ENCODE assay signal across 13 cellular contexts in genomic region chr11:70230840-70231710, GRCh38.
"Had no signal": no experiment of that assay in that cellular context is flagged by ENCODE, and none has a peak within 500 bp of the region (broad histone marks: within the 10 kb centered on the region; RNA-seq: fewer than 3 reads in every experiment).

No MANE protein-coding gene starts in this region.

- H3K27me3 ChIP-seq: brain microvascular endothelial cell, esophagus muscularis mucosa, left lung, stomach, vagina had no signal

- DNase-seq: activated CD4-positive, alpha-beta T cell treated with anti-CD3 and anti-CD28 coated beads, Interleukin-2, amount 10 ng/mL, durations not matched to agents 7 days and 5 days; activated CD4-positive, CD25-positive, alpha-beta regulatory T cell; amniotic stem cell; brain microvascular endothelial cell; left lung; nephron progenitor cell; stimulated activated CD4-positive, alpha-beta T cell treated with anti-CD3 and anti-CD28 coated beads, Interleukin-15, amount 100 ng/mL, for 24 hours; stimulated activated CD4-positive, alpha-beta T cell treated with anti-CD3 and anti-CD28 coated beads, Interleukin-4, amount 100 ng/mL, for 4 hours; stomach; T-helper 17 cell had no signal

- H3K4me3 Mint-ChIP-seq: activated CD4-positive, alpha-beta T cell treated with anti-CD3 and anti-CD28 coated beads, Interleukin-2, amount 10 ng/mL, durations not matched to agents 7 days and 5 days; activated naive CD4-positive, alpha-beta T cell treated with anti-CD3 and anti-CD28 coated beads, Interleukin-2, amount 50 U/mL, for 24 hours; nephron progenitor cell; T-helper 17 cell had no signal

- H3K27me3 Mint-ChIP-seq: activated CD4-positive, alpha-beta T cell treated with anti-CD3 and anti-CD28 coated beads, Interleukin-2, amount 10 ng/mL, durations not matched to agents 7 days and 5 days; activated naive CD4-positive, alpha-beta T cell treated with anti-CD3 and anti-CD28 coated beads, Interleukin-2, amount 50 U/mL, for 24 hours had no signal

- H3K27ac Mint-ChIP-seq: activated CD4-positive, alpha-beta T cell treated with anti-CD3 and anti-CD28 coated beads, Interleukin-2, amount 10 ng/mL, durations not matched to agents 7 days and 5 days; activated naive CD4-positive, alpha-beta T cell treated with anti-CD3 and anti-CD28 coated beads, Interleukin-2, amount 50 U/mL, for 24 hours; nephron progenitor cell; T-helper 17 cell had no signal

- H3K9me3 Mint-ChIP-seq: activated CD4-positive, alpha-beta T cell treated with anti-CD3 and anti-CD28 coated beads, Interleukin-2, amount 10 ng/mL, durations not matched to agents 7 days and 5 days; activated naive CD4-positive, alpha-beta T cell treated with anti-CD3 and anti-CD28 coated beads, Interleukin-2, amount 50 U/mL, for 24 hours; nephron progenitor cell had no signal

- H3K4me3 ChIP-seq: esophagus muscularis mucosa, left lung, stomach, vagina had no signal

- H3K36me3 ChIP-seq: brain microvascular endothelial cell, esophagus muscularis mucosa, left lung, stomach, vagina had no signal

- H3K4me1 ChIP-seq: esophagus muscularis mucosa, left lung, stomach, vagina had no signal

- H3K9me3 ChIP-seq: esophagus muscularis mucosa, left lung, stomach, vagina had no signal

- H3K27ac ChIP-seq: brain microvascular endothelial cell, esophagus muscularis mucosa, left lung, stomach, vagina had no signal

- H3K4me1 Mint-ChIP-seq: activated CD4-positive, alpha-beta T cell treated with anti-CD3 and anti-CD28 coated beads, Interleukin-2, amount 10 ng/mL, durations not matched to agents 7 days and 5 days; activated naive CD4-positive, alpha-beta T cell treated with anti-CD3 and anti-CD28 coated beads, Interleukin-2, amount 50 U/mL, for 24 hours had no signal

- H3K36me3 Mint-ChIP-seq: activated naive CD4-positive, alpha-beta T cell treated with anti-CD3 and anti-CD28 coated beads, Interleukin-2, amount 50 U/mL, for 24 hours had no signal

- ATAC-seq: left lung, T-helper 17 cell had no signal
